22 cellular contexts compared by ENCODE assay signal in genomic region chr5:34767127-34767526, GRCh38.
"Had no signal": no experiment of that assay in that cellular context is flagged by ENCODE, and none has a peak within 500 bp of the region (broad histone marks: within the 10 kb centered on the region; RNA-seq: fewer than 3 reads in every experiment).

No MANE protein-coding gene starts in this region.

- FAIRE-seq: colon had no signal

- H3K9ac ChIP-seq: parathyroid adenoma had no signal

- H3K27me3 ChIP-seq: esophagus muscularis mucosa, gastrocnemius medialis, left lung, testis, transverse colon had no signal

- H3K27me3 Mint-ChIP-seq: naive B cell; stimulated activated naive CD8-positive, alpha-beta T cell treated with anti-CD3 and anti-CD28 coated beads, Interleukin-15, amount 100 ng/mL, for 72 hours had no signal

- H2AFZ ChIP-seq: parathyroid adenoma had no signal

- H3K4me3 Mint-ChIP-seq: naive B cell; nephron; stimulated activated naive B cell treated with anti-CD40 and anti-IgM and Interleukin-4, amounts not matched to agents 10 μg/mL and 1 μg/mL and 100 μg/mL, for 72 hours; stimulated activated naive CD8-positive, alpha-beta T cell treated with anti-CD3 and anti-CD28 coated beads, Interleukin-15, amount 100 ng/mL, for 72 hours had no signal

- H3K9me3 ChIP-seq: esophagus muscularis mucosa, gastrocnemius medialis, left lung, psoas muscle, testis, transverse colon had no signal

- H3K9me3 Mint-ChIP-seq: nephron; stimulated activated naive CD8-positive, alpha-beta T cell treated with anti-CD3 and anti-CD28 coated beads, Interleukin-15, amount 100 ng/mL, for 72 hours had no signal

- H3K4me1 Mint-ChIP-seq: stimulated activated naive CD8-positive, alpha-beta T cell treated with anti-CD3 and anti-CD28 coated beads, Interleukin-15, amount 100 ng/mL, for 72 hours had no signal

- H3K27ac ChIP-seq: epithelial cell of prostate, esophagus muscularis mucosa, gastrocnemius medialis, left lung, parathyroid adenoma, psoas muscle, testis, transverse colon had no signal

- H3K4me3 ChIP-seq: esophagus muscularis mucosa, gastrocnemius medialis, left lung, lung, psoas muscle, testis, transverse colon had no signal

- DNase-seq: cerebellar nuclear complex; effector CD8-positive, alpha-beta T cell; gastrocnemius medialis; glutamatergic neuron; islet precursor cell; left lung; mesendoderm; naive B cell; psoas muscle; retina; stimulated activated CD4-positive, alpha-beta T cell treated with anti-CD3 and anti-CD28 coated beads, Interleukin-2, amount 100 ng/mL, for 24 hours; stimulated activated CD4-positive, alpha-beta T cell treated with anti-CD3 and anti-CD28 coated beads, Interleukin-4, amount 100 ng/mL, for 4 hours; stimulated activated naive B cell treated with anti-CD40 and anti-IgM and Interleukin-4, amounts not matched to agents 10 μg/mL and 1 μg/mL and 100 μg/mL, for 72 hours; stimulated activated naive CD8-positive, alpha-beta T cell treated with anti-CD3 and anti-CD28 coated beads, Interleukin-15, amount 100 ng/mL, for 72 hours; testis; transverse colon had no signal

- H3K36me3 ChIP-seq: gastrocnemius medialis, transverse colon had no signal

- H3K27ac Mint-ChIP-seq: naive B cell; nephron; stimulated activated naive B cell treated with anti-CD40 and anti-IgM and Interleukin-4, amounts not matched to agents 10 μg/mL and 1 μg/mL and 100 μg/mL, for 72 hours; stimulated activated naive CD8-positive, alpha-beta T cell treated with anti-CD3 and anti-CD28 coated beads, Interleukin-15, amount 100 ng/mL, for 72 hours had no signal

- H3K4me1 ChIP-seq: parathyroid adenoma, psoas muscle, testis had no signal
